11 cellular contexts compared by ENCODE assay signal in genomic region chr6:1131285-1132079, GRCh38.
DNase-seq lines count a peak whose midpoint lies in the region; ATAC-seq lines count a peak whose summit lies in the region.
"Had no signal": no experiment of that assay in that cellular context is flagged by ENCODE, and none has a peak within 500 bp of the region (broad histone marks: within the 10 kb centered on the region; RNA-seq: fewer than 3 reads in every experiment).

No MANE protein-coding gene starts in this region.

- no peak overlapping the region for H2BK120ac ChIP-seq in mesenchymal stem cell (ENCODE audit: low read depth, low read length)

- H3K27ac ChIP-seq in mesenchymal stem cell (ENCODE audit: low read length, poor library complexity, severe bottlenecking) = no peak overlapping the region
- H3K27ac ChIP-seq: C4-2B had no signal

- no peak overlapping the region for H2BK15ac ChIP-seq in mesenchymal stem cell (ENCODE audit: low read depth, poor library complexity, severe bottlenecking)

- no peak overlapping the region for H4K8ac ChIP-seq in mesenchymal stem cell (ENCODE audit: low read length)

- H2AFZ ChIP-seq in mesenchymal stem cell (ENCODE audit: low read depth, low read length) = no peak overlapping the region

- WGBS in mesenchymal stem cell = 42% methylated on average over 9 of the region's 9 CpGs

- H3K18ac ChIP-seq in mesenchymal stem cell (ENCODE audit: low read depth in 1 of 2, low read length in 2 of 2) = no peak overlapping the region

- ATAC-seq in GM19452 (IDR thresholded peaks at IDR 0.05; ENCODE audit: unreplicated experiment) (no peak), HG03571 (IDR thresholded peaks at IDR 0.05; ENCODE audit: unreplicated experiment) (no peak)

- H2BK5ac ChIP-seq in mesenchymal stem cell (ENCODE audit: low read depth, low read length, poor library complexity, severe bottlenecking) = no peak overlapping the region

- H3K9ac ChIP-seq in mesenchymal stem cell (ENCODE audit: low read length) = peak overlapping the region; percentile 36

- H3K27me3 ChIP-seq in mesenchymal stem cell (ENCODE audit: control insufficient read depth in 1 of 2, insufficient read depth in 1 of 2, low read length in 2 of 2) = peaks cover 0 to 2% of the 10 kb centered on the region in 2 experiments

- no peak overlapping the region for H3K4ac ChIP-seq in mesenchymal stem cell (ENCODE audit: low read depth in 1 of 2, low read length in 2 of 2)

- H3K23ac ChIP-seq in mesenchymal stem cell (ENCODE audit: low read length in 2 of 2) = no peak overlapping the region

- H3K79me1 ChIP-seq in mesenchymal stem cell (replicated peaks; ENCODE audit: low read length, poor library complexity, severe bottlenecking) = no peaks in the 10 kb centered on the region

- H3K36me3 ChIP-seq in mesenchymal stem cell (ENCODE audit: control insufficient read depth in 1 of 2, insufficient read depth in 2 of 2, low read depth in 1 of 2, low read length in 2 of 2) = no peaks in the 10 kb centered on the region

- no peak overlapping the region for H3K4me3 ChIP-seq in mesenchymal stem cell (ENCODE audit: insufficient read depth in 1 of 2, low read depth in 1 of 2, low read length in 2 of 2)

- no peaks in the 10 kb centered on the region for H3K9me3 ChIP-seq in mesenchymal stem cell (ENCODE audit: control insufficient read depth, low read length)

- no peak overlapping the region for H4K91ac ChIP-seq in mesenchymal stem cell (ENCODE audit: low read length)

- H2BK12ac ChIP-seq in mesenchymal stem cell (ENCODE audit: low read length in 2 of 2) = peak overlapping the region in 1 of 2 experiments; percentile 73

- DNase-seq in A172 (ENCODE audit: low spot score) (peak; percentile 36), HS-27A (ENCODE audit: low read depth) (peak; percentile 26), dedifferentiated amniotic fluid mesenchymal stem cell (ENCODE audit: extremely low spot score) (peak; percentile 80), mesenchymal stem cell (peak; percentile 96), NCI-H774 (lab: John Stamatoyannopoulos, UW) (no peak)
- DNase-seq in activated naive CD4-positive, alpha-beta T cell (lab: John Stamatoyannopoulos, UW) = no peak
- DNase-seq: NCI-H2227 treated with DMSO at 0.1 percent for 48 hours, trophoblast cell had no signal

- H3K4me2 ChIP-seq in mesenchymal stem cell (ENCODE audit: low read length, poor library complexity, severe bottlenecking) = no peak overlapping the region

- H3K4me1 ChIP-seq in mesenchymal stem cell (ENCODE audit: control insufficient read depth, insufficient read depth, low read depth, low read length) = no peaks in the 10 kb centered on the region

- no peak overlapping the region for H2AK5ac ChIP-seq in mesenchymal stem cell (ENCODE audit: low read length, severe bottlenecking)

- H3K14ac ChIP-seq in mesenchymal stem cell (ENCODE audit: low read length in 2 of 2) = no peak overlapping the region

Comparison
In these comparisons a context has a peak if more than half of its experiments do, and no peak if none do; other contexts are left out.
1. DNase-seq: peak in A172 (single experiment), HS-27A (single experiment), dedifferentiated amniotic fluid mesenchymal stem cell (single experiment) and mesenchymal stem cell (single experiment); none in activated naive CD4-positive, alpha-beta T cell (0 of 4) and NCI-H774 (single experiment).